ENCODE assay signal across 12 cellular contexts in genomic region chr11:59445624-59446023, GRCh38. TPM values are rescaled to one million over a fixed set of nuclear protein-coding genes. Genes with fewer than 3 reads are reported as not detected.
DNase-seq lines count a peak whose midpoint lies in the region.
"Not testable (repeated sequence)": the region's sequence is repeated elsewhere in the genome, so short reads cannot be mapped to it uniquely, and the experiment has no call there.
"Had no signal": no experiment of that assay in that cellular context is flagged by ENCODE, and none has a peak within 500 bp of the region (broad histone marks: within the 10 kb centered on the region; RNA-seq: fewer than 3 reads in every experiment).

No MANE protein-coding gene starts in this region.

- intact Hi-C loops in activated CD4-positive, alpha-beta T cell treated with anti-CD3 and anti-CD28 coated beads, Interleukin-2, amount 10 ng/mL, durations not matched to agents 24 days and 14 days (cut with micrococcal nuclease), result not testable (repeated sequence)

- DNase-seq in activated CD4-positive, alpha-beta T cell treated with anti-CD3 and anti-CD28 coated beads, Interleukin-2, amount 10 ng/mL, durations not matched to agents 24 days and 14 days, result peak; percentile 1

- H3K9me3 Mint-ChIP-seq in activated CD4-positive, alpha-beta T cell treated with anti-CD3 and anti-CD28 coated beads, Interleukin-2, amount 10 ng/mL, durations not matched to agents 24 days and 14 days, result not testable (repeated sequence)

- H3K27me3 Mint-ChIP-seq in activated CD4-positive, alpha-beta T cell treated with anti-CD3 and anti-CD28 coated beads, Interleukin-2, amount 10 ng/mL, durations not matched to agents 24 days and 14 days, result not testable (repeated sequence)

- H3K4me3 Mint-ChIP-seq in activated CD4-positive, alpha-beta T cell treated with anti-CD3 and anti-CD28 coated beads, Interleukin-2, amount 10 ng/mL, durations not matched to agents 24 days and 14 days, result not testable (repeated sequence)

- not testable (repeated sequence) for H3K36me3 Mint-ChIP-seq in activated CD4-positive, alpha-beta T cell treated with anti-CD3 and anti-CD28 coated beads, Interleukin-2, amount 10 ng/mL, durations not matched to agents 24 days and 14 days (ENCODE audit: low read depth)

- not testable (repeated sequence) for H3K27ac Mint-ChIP-seq in activated CD4-positive, alpha-beta T cell treated with anti-CD3 and anti-CD28 coated beads, Interleukin-2, amount 10 ng/mL, durations not matched to agents 24 days and 14 days

- not testable (repeated sequence) for H3K4me1 Mint-ChIP-seq in activated CD4-positive, alpha-beta T cell treated with anti-CD3 and anti-CD28 coated beads, Interleukin-2, amount 10 ng/mL, durations not matched to agents 24 days and 14 days

RNA-seq across cellular contexts. Expression of gene OR5A1, which starts 9.4 kb away (rescaled TPM):
- total RNA-seq in activated CD4-positive, alpha-beta T cell treated with anti-CD3 and anti-CD28 coated beads, Interleukin-2, amount 10 ng/mL, durations not matched to agents 24 days and 14 days, result not detected in 2 replicates
- total RNA-seq: A172; A673; B cell; Caco-2; Calu3; CD4-positive, alpha-beta memory T cell; CD4-positive, alpha-beta T cell; CD4-positive, CD25-positive, alpha-beta regulatory T cell; CD8-positive, alpha-beta memory T cell; CD8-positive, alpha-beta T cell; Daoy had no signal

RNA-seq across cellular contexts. Expression of gene OR4D6, which starts 11.1 kb away (rescaled TPM):
- total RNA-seq in activated CD4-positive, alpha-beta T cell treated with anti-CD3 and anti-CD28 coated beads, Interleukin-2, amount 10 ng/mL, durations not matched to agents 24 days and 14 days, result not detected in 2 replicates
- total RNA-seq: A172; A673; B cell; Caco-2; Calu3; CD4-positive, alpha-beta memory T cell; CD4-positive, alpha-beta T cell; CD4-positive, CD25-positive, alpha-beta regulatory T cell; CD8-positive, alpha-beta memory T cell; CD8-positive, alpha-beta T cell; Daoy had no signal

RNA-seq across cellular contexts. Expression of gene OR5A2, which starts 19.4 kb away (rescaled TPM):
- total RNA-seq in activated CD4-positive, alpha-beta T cell treated with anti-CD3 and anti-CD28 coated beads, Interleukin-2, amount 10 ng/mL, durations not matched to agents 24 days and 14 days, result not detected in 2 replicates
- total RNA-seq: A172; A673; B cell; Caco-2; Calu3; CD4-positive, alpha-beta memory T cell; CD4-positive, alpha-beta T cell; CD4-positive, CD25-positive, alpha-beta regulatory T cell; CD8-positive, alpha-beta memory T cell; CD8-positive, alpha-beta T cell; Daoy had no signal

RNA-seq across cellular contexts. Expression of gene OR4D10, which starts 27.5 kb away (rescaled TPM):
- not detected in 2 replicates for total RNA-seq in activated CD4-positive, alpha-beta T cell treated with anti-CD3 and anti-CD28 coated beads, Interleukin-2, amount 10 ng/mL, durations not matched to agents 24 days and 14 days
- total RNA-seq: A172; A673; B cell; Caco-2; Calu3; CD4-positive, alpha-beta memory T cell; CD4-positive, alpha-beta T cell; CD4-positive, CD25-positive, alpha-beta regulatory T cell; CD8-positive, alpha-beta memory T cell; CD8-positive, alpha-beta T cell; Daoy had no signal

RNA-seq across cellular contexts. Expression of gene OR4D11, which starts 57.8 kb away (rescaled TPM):
- not detected in 2 replicates for total RNA-seq in activated CD4-positive, alpha-beta T cell treated with anti-CD3 and anti-CD28 coated beads, Interleukin-2, amount 10 ng/mL, durations not matched to agents 24 days and 14 days
- total RNA-seq: A172; A673; B cell; Caco-2; Calu3; CD4-positive, alpha-beta memory T cell; CD4-positive, alpha-beta T cell; CD4-positive, CD25-positive, alpha-beta regulatory T cell; CD8-positive, alpha-beta memory T cell; CD8-positive, alpha-beta T cell; Daoy had no signal
